Comparison of ENCODE assay signal across 8 cellular contexts in genomic region chr21:38126677-38127271, GRCh38.
DNase-seq lines count a peak whose midpoint lies in the region; ATAC-seq lines count a peak whose summit lies in the region.

No MANE protein-coding gene starts in this region.

- H3K9me3 Mint-ChIP-seq in memory B cell: no peaks in the 10 kb centered on the region
- no peaks in the 10 kb centered on the region for H3K9me3 Mint-ChIP-seq in stimulated activated naive B cell treated with anti-CD40 and anti-IgM and Interleukin-4, amounts not matched to agents 10 μg/mL and 1 μg/mL and 100 μg/mL, for 72 hours

- no peaks in the 10 kb centered on the region for H3K36me3 ChIP-seq in effector memory CD4-positive, alpha-beta T cell (ENCODE audit: control insufficient read depth, insufficient read depth, low read length)

- ATAC-seq in memory B cell (ENCODE audit: low read depth): peak; percentile 45
- ATAC-seq in stimulated activated naive B cell treated with anti-CD40 and anti-IgM and Interleukin-4, amounts not matched to agents 10 μg/mL and 1 μg/mL and 100 μg/mL, for 72 hours (replicated peaks): peak; percentile 89 to 91

- no peaks in the 10 kb centered on the region for H3K9me3 ChIP-seq in effector memory CD4-positive, alpha-beta T cell (ENCODE audit: control insufficient read depth, low read length)

- H3K27me3 ChIP-seq in effector memory CD4-positive, alpha-beta T cell (replicated peaks; ENCODE audit: control insufficient read depth, insufficient read depth, low read length, poor library complexity, severe bottlenecking): no peaks in the 10 kb centered on the region

- no peak overlapping the region for H3K27ac Mint-ChIP-seq in memory B cell
- no peak overlapping the region for H3K27ac Mint-ChIP-seq in stimulated activated naive B cell treated with anti-CD40 and anti-IgM and Interleukin-4, amounts not matched to agents 10 μg/mL and 1 μg/mL and 100 μg/mL, for 72 hours

- no peak overlapping the region for H3K4me3 ChIP-seq in effector memory CD4-positive, alpha-beta T cell (ENCODE audit: insufficient read depth, low read depth, low read length, poor library complexity, severe bottlenecking)

- peaks cover 6% of the 10 kb centered on the region for H3K27me3 Mint-ChIP-seq in memory B cell
- H3K27me3 Mint-ChIP-seq in stimulated activated naive B cell treated with anti-CD40 and anti-IgM and Interleukin-4, amounts not matched to agents 10 μg/mL and 1 μg/mL and 100 μg/mL, for 72 hours: peaks cover 19 to 30% of the 10 kb centered on the region in 2 donors

- H3K4me1 Mint-ChIP-seq in memory B cell: peaks cover 2% of the 10 kb centered on the region
- peaks cover 0 to 1% of the 10 kb centered on the region in 2 donors for H3K4me1 Mint-ChIP-seq in stimulated activated naive B cell treated with anti-CD40 and anti-IgM and Interleukin-4, amounts not matched to agents 10 μg/mL and 1 μg/mL and 100 μg/mL, for 72 hours

- H3K27ac ChIP-seq in effector memory CD4-positive, alpha-beta T cell (ENCODE audit: insufficient read depth, low read length, poor library complexity, severe bottlenecking): no peak overlapping the region

- H3K4me1 ChIP-seq in effector memory CD4-positive, alpha-beta T cell (ENCODE audit: control insufficient read depth, insufficient read depth, low read length, poor library complexity, severe bottlenecking): no peaks in the 10 kb centered on the region

- no peaks in the 10 kb centered on the region for H3K36me3 Mint-ChIP-seq in memory B cell
- no peaks in the 10 kb centered on the region for H3K36me3 Mint-ChIP-seq in stimulated activated naive B cell treated with anti-CD40 and anti-IgM and Interleukin-4, amounts not matched to agents 10 μg/mL and 1 μg/mL and 100 μg/mL, for 72 hours

- DNase-seq in AG20443 (ENCODE audit: low spot score) (peak; percentile 73), HCEC 1CT (peak; percentile 27), NCI-H2196 treated with DMSO at 0.1 percent for 48 hours (lab: John Stamatoyannopoulos, UW; ENCODE audit: unreplicated experiment) (peak; percentile 64), dermis blood vessel endothelial cell (peak; percentile 74), memory B cell (ENCODE audit: low spot score in 2 of 2) (no peak)
- peak; percentile 11 for DNase-seq in activated CD4-positive, alpha-beta T cell treated with anti-CD3 and anti-CD28 coated beads for 1 hour
- DNase-seq in stimulated activated naive B cell treated with anti-CD40 and anti-IgM and Interleukin-4, amounts not matched to agents 10 μg/mL and 1 μg/mL and 100 μg/mL, for 72 hours: peak; percentile 28
- DNase-seq in effector memory CD4-positive, alpha-beta T cell: no peak

- H3K4me3 Mint-ChIP-seq in memory B cell: no peak overlapping the region
- H3K4me3 Mint-ChIP-seq in stimulated activated naive B cell treated with anti-CD40 and anti-IgM and Interleukin-4, amounts not matched to agents 10 μg/mL and 1 μg/mL and 100 μg/mL, for 72 hours: no peak overlapping the region

Comparison
In these comparisons a context has a peak if more than half of its experiments do, and no peak if none do; other contexts are left out.
1. DNase-seq: peak in AG20443 (single experiment), HCEC 1CT (single experiment), NCI-H2196 treated with DMSO at 0.1 percent for 48 hours (single experiment), activated CD4-positive, alpha-beta T cell treated with anti-CD3 and anti-CD28 coated beads for 1 hour (single experiment), dermis blood vessel endothelial cell (single experiment) and stimulated activated naive B cell treated with anti-CD40 and anti-IgM and Interleukin-4, amounts not matched to agents 10 μg/mL and 1 μg/mL and 100 μg/mL, for 72 hours (single experiment); none in memory B cell (0 of 2) and effector memory CD4-positive, alpha-beta T cell (0 of 3).